ENCODE assay signal across 1 cellular context in the genomic region with DNA sequence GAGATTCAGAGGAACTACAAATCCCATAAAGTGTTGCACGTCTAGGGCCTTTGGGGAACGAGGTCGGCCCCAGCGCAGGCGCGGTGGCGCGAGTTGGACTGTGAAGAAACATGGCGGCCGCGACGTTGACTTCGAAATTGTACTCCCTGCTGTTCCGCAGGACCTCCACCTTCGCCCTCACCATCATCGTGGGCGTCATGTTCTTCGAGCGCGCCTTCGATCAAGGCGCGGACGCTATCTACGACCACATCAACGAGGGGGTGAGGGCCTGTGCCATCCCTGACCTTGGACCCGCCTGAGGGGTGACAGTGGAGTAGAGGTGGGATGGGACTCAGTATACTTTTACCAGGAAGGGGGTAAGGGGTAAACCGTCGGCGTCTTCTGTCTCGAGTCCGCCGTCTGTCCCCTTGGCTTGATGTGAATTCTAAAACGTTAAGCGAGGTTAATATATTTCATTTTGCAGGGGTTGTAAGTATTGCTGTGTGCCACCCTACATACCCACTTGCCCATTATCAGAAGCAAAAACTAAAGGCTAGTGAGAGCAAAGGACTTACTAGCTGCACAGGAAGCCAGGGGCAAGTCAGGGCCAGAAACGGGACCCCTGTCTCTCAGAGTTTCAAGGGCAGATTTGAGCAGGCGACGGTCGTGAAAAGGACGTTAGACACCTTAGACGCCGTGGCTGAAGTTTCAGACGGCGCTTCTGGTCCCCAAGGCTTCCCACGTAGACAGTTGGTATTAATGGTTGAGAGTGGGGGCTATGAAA.
A peak's percentile ranks its signal among the peaks of the same experiment; 100 is the strongest.
TF ChIP-seq lines count a peak whose summit lies in the region.

Gene UQCR10 (plus strand): TSS at position 81 of the 763 bp plus-strand sequence. CDS start 30 bp downstream, at position 111.

TF ChIP-seq in K562, 482 proteins besides CTCF, POLR2A, EP300 and RAD21 (continued from another document and continues in another):
- TF ChIP-seq, protein P1, sequence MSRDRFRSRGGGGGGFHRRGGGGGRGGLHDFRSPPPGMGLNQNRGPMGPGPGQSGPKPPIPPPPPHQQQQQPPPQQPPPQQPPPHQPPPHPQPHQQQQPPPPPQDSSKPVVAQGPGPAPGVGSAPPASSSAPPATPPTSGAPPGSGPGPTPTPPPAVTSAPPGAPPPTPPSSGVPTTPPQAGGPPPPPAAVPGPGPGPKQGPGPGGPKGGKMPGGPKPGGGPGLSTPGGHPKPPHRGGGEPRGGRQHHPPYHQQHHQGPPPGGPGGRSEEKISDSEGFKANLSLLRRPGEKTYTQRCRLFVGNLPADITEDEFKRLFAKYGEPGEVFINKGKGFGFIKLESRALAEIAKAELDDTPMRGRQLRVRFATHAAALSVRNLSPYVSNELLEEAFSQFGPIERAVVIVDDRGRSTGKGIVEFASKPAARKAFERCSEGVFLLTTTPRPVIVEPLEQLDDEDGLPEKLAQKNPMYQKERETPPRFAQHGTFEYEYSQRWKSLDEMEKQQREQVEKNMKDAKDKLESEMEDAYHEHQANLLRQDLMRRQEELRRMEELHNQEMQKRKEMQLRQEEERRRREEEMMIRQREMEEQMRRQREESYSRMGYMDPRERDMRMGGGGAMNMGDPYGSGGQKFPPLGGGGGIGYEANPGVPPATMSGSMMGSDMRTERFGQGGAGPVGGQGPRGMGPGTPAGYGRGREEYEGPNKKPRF (IDR thresholded peaks at IDR 0.05; ENCODE audit: low read depth, low read length) = no peak
- TF ChIP-seq ZNF282 (CRISPR knock-in tag; IDR thresholded peaks at IDR 0.05) (no peak), ZBTB8A (IDR thresholded peaks at IDR 0.05; ENCODE audit: partially characterized antibody) (no peak), RBFOX2 (IDR thresholded peaks at IDR 0.05; ENCODE audit: low read depth, low read length) (peak; percentile 78), STAT5A (IDR thresholded peaks at IDR 0.05; ENCODE audit: borderline replicate concordance, low read length) (no peak), ZKSCAN1 (IDR thresholded peaks at IDR 0.05; ENCODE audit: low read depth, low read length) (no peak), MAFK (IDR thresholded peaks at IDR 0.05; ENCODE audit: low read length) (no peak), TAF9B (IDR thresholded peaks at IDR 0.05; ENCODE audit: partially characterized antibody) (peak; percentile 91), HEY1 (CRISPR knock-in tag; IDR thresholded peaks at IDR 0.05; ENCODE audit: borderline replicate concordance) (no peak), WHSC1 (IDR thresholded peaks at IDR 0.05; ENCODE audit: low read length) (no peak), JUND (IDR thresholded peaks at IDR 0.05; ENCODE audit: borderline replicate concordance, low read depth, low read length) (0 out of 2 replicates have a peak, but pooled peaks have one; percentile 6), JUND (tag; IDR thresholded peaks at IDR 0.05; ENCODE audit: borderline replicate concordance, low read depth, low read length) (no peak), FOXK2 (conservative IDR thresholded peaks at IDR 0.05 in 1 of 2, IDR thresholded peaks at IDR 0.05 in 1 of 2; ENCODE audit: low read depth in 2 of 2) (peak; percentile 9 to 58; a peak in 2 of 4 replicates), NFIC (IDR thresholded peaks at IDR 0.05) (peak; percentile 37; the same call in 1 of the 2 replicates), TBP (optimal IDR thresholded peaks at IDR 0.05; ENCODE audit: low read depth, low read length) (peak; percentile 85), FOXP4 (CRISPR knock-in tag; IDR thresholded peaks at IDR 0.05; ENCODE audit: borderline replicate concordance) (no peak), POLR2B (IDR thresholded peaks at IDR 0.05; ENCODE audit: low read depth, partially characterized antibody) (peak; percentile 78), ZNF586 (CRISPR knock-in tag; conservative IDR thresholded peaks at IDR 0.05) (no peak), SREBF2 (CRISPR knock-in tag; IDR thresholded peaks at IDR 0.05) (no peak), FOXP1 (CRISPR knock-in tag; IDR thresholded peaks at IDR 0.05) (no peak), RERE (CRISPR knock-in tag; IDR thresholded peaks at IDR 0.05; ENCODE audit: borderline replicate concordance) (no peak), ZNF584 (CRISPR knock-in tag; IDR thresholded peaks at IDR 0.05; ENCODE audit: low read depth) (0 out of 2 replicates have a peak, but pooled peaks have one; percentile 23), E2F1 (CRISPR knock-in tag; IDR thresholded peaks at IDR 0.05) (no peak), BRD4 (IDR thresholded peaks at IDR 0.05) (peak; percentile 74; the same call in 1 of the 2 replicates), ZNF583 (CRISPR knock-in tag; IDR thresholded peaks at IDR 0.05) (no peak), ZSCAN29 (IDR thresholded peaks at IDR 0.05) (no peak), ASH1L (IDR thresholded peaks at IDR 0.05; ENCODE audit: borderline replicate concordance, low read depth, partially characterized antibody) (no peak), KDM5B (IDR thresholded peaks at IDR 0.05; ENCODE audit: insufficient replicate concordance, low read depth, low read length) (peak; percentile 63), SIN3B (IDR thresholded peaks at IDR 0.05; ENCODE audit: low read depth) (peak; percentile 63), SMARCA4 (IDR thresholded peaks at IDR 0.05) (0 out of 2 replicates have a peak, but pooled peaks have one; percentile 9), SAP30 (IDR thresholded peaks at IDR 0.05; ENCODE audit: borderline replicate concordance, insufficient read depth, low read depth, low read length, poor library complexity, severe bottlenecking) (peak; percentile 17), SMARCC2 (IDR thresholded peaks at IDR 0.05; ENCODE audit: low read depth) (no peak), POLR2AphosphoS2 (IDR thresholded peaks at IDR 0.05; ENCODE audit: low read length) (peak; percentile 58; the same call in 1 of the 2 replicates), ESRRA (IDR thresholded peaks at IDR 0.05; ENCODE audit: borderline replicate concordance, low read depth) (peak; percentile 88), SMAD1 (IDR thresholded peaks at IDR 0.05; ENCODE audit: low read depth, low read length, partially characterized antibody) (no peak), MEIS2 (IDR thresholded peaks at IDR 0.05; ENCODE audit: partially characterized antibody) (peak; percentile 62)
- TF ChIP-seq, protein P2, sequence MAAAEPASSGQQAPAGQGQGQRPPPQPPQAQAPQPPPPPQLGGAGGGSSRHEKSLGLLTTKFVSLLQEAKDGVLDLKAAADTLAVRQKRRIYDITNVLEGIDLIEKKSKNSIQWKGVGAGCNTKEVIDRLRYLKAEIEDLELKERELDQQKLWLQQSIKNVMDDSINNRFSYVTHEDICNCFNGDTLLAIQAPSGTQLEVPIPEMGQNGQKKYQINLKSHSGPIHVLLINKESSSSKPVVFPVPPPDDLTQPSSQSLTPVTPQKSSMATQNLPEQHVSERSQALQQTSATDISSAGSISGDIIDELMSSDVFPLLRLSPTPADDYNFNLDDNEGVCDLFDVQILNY (CRISPR knock-in tag; IDR thresholded peaks at IDR 0.05) = no peak
- TF ChIP-seq, protein P3, sequence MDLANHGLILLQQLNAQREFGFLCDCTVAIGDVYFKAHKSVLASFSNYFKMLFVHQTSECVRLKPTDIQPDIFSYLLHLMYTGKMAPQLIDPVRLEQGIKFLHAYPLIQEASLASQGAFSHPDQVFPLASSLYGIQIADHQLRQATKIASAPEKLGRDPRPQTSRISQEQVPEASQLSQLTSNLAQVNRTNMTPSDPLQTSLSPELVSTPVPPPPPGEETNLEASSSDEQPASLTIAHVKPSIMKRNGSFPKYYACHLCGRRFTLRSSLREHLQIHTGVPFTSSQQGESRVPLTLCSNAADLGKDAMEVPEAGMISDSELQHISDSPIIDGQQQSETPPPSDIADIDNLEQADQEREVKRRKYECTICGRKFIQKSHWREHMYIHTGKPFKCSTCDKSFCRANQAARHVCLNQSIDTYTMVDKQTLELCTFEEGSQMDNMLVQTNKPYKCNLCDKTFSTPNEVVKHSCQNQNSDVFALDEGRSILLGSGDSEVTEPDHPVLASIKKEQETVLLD (IDR thresholded peaks at IDR 0.05) = peak; percentile 73; the same call in 1 of the 2 replicates
- TF ChIP-seq, protein P4, sequence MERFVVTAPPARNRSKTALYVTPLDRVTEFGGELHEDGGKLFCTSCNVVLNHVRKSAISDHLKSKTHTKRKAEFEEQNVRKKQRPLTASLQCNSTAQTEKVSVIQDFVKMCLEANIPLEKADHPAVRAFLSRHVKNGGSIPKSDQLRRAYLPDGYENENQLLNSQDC (CRISPR knock-in tag; IDR thresholded peaks at IDR 0.05) = no peak
- TF ChIP-seq, protein P5, sequence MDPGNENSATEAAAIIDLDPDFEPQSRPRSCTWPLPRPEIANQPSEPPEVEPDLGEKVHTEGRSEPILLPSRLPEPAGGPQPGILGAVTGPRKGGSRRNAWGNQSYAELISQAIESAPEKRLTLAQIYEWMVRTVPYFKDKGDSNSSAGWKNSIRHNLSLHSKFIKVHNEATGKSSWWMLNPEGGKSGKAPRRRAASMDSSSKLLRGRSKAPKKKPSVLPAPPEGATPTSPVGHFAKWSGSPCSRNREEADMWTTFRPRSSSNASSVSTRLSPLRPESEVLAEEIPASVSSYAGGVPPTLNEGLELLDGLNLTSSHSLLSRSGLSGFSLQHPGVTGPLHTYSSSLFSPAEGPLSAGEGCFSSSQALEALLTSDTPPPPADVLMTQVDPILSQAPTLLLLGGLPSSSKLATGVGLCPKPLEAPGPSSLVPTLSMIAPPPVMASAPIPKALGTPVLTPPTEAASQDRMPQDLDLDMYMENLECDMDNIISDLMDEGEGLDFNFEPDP (CRISPR knock-in tag; IDR thresholded peaks at IDR 0.05) = no peak
- TF ChIP-seq, protein P6, sequence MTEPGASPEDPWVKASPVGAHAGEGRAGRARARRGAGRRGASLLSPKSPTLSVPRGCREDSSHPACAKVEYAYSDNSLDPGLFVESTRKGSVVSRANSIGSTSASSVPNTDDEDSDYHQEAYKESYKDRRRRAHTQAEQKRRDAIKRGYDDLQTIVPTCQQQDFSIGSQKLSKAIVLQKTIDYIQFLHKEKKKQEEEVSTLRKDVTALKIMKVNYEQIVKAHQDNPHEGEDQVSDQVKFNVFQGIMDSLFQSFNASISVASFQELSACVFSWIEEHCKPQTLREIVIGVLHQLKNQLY (CRISPR knock-in tag; conservative IDR thresholded peaks at IDR 0.05) = no peak
